ENCODE assay signal across 8 cellular contexts in the genomic region with DNA sequence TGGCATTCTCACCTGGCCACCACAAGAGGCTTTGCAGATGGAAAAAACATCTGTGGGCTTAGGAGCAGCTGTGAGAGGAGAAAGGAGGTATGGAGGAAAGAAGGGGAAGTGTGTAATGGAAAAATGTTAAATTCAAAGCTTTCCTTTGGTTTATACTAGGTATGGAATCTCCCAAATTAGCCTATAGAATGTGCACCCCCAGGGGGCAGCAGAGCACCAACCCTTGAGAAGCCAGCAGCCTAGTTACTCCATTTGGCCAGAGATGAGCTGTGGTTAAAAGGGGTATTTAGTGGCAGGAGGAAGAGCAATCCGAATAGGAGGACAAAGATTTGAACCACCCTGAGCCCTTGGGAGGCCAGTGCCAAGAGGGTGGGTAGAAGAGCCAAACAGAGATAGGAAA.
DNase-seq lines count a peak whose midpoint lies in the region; TF ChIP-seq lines count a peak whose summit lies in the region.

No MANE protein-coding gene starts in this region.

- H3K9me3 ChIP-seq in SU-DHL-6 (ENCODE audit: insufficient read depth, low read length) (no peaks in the 10 kb centered on the region), esophagus squamous epithelium (no peaks in the 10 kb centered on the region), sigmoid colon (peaks cover 0 to 1% (median 0%) of the 10 kb centered on the region in 4 donors)

- intact Hi-C loops in esophagus squamous epithelium (cut with DNase I) (no loop called here), sigmoid colon (cut with DNase I) (no loop called here)

- WGBS in esophagus squamous epithelium, 2 donors: 21 to 29% methylated on average over 1 of the region's 1 CpG
- 23 to 27% methylated on average over 1 of the region's 1 CpG for WGBS in sigmoid colon, 2 donors

- H3K4me1 Mint-ChIP-seq in osteocyte (ENCODE audit: unreplicated experiment): peaks cover 2% of the 10 kb centered on the region

- H3K4me2 ChIP-seq in SU-DHL-6 (ENCODE audit: low read depth, low read length, poor library complexity, severe bottlenecking): no peak overlapping the region

- H3K9me2 ChIP-seq in SU-DHL-6 (replicated peaks; ENCODE audit: insufficient read depth, low read length): no peaks in the 10 kb centered on the region

- no peaks in the 10 kb centered on the region for H3K9me3 Mint-ChIP-seq in osteocyte (ENCODE audit: unreplicated experiment)

- no peak overlapping the region for H3K9ac ChIP-seq in SU-DHL-6 (ENCODE audit: low read length)

- H3K27ac ChIP-seq in SU-DHL-6 (ENCODE audit: low read depth, low read length): no peak overlapping the region
- H3K27ac ChIP-seq in esophagus squamous epithelium: no peak overlapping the region
- no peak overlapping the region for H3K27ac ChIP-seq in sigmoid colon

- H3K27ac Mint-ChIP-seq in osteocyte (ENCODE audit: unreplicated experiment): no peak overlapping the region

- no peak for TF ChIP-seq EP300 in sigmoid colon (IDR thresholded peaks at IDR 0.05)

- H3K4me1 ChIP-seq in esophagus squamous epithelium (no peaks in the 10 kb centered on the region), sigmoid colon (no peaks in the 10 kb centered on the region)

- peak; percentile 49 for TF ChIP-seq CTCF in SU-DHL-6 (IDR thresholded peaks at IDR 0.05; ENCODE audit: insufficient read depth, low read length, poor library complexity, severe bottlenecking)
- TF ChIP-seq CTCF in esophagus squamous epithelium (IDR thresholded peaks at IDR 0.05): peak; percentile 22 to 78 (median 64)
- TF ChIP-seq CTCF in osteocyte (IDR thresholded peaks at IDR 0.05): peak; percentile 44
- TF ChIP-seq CTCF in sigmoid colon (IDR thresholded peaks at IDR 0.05): peak in 2 of 4 experiments; percentile 15 to 44

- H3K4me3 Mint-ChIP-seq in osteocyte (ENCODE audit: unreplicated experiment): no peak overlapping the region

- H3K27me3 Mint-ChIP-seq in osteocyte (ENCODE audit: unreplicated experiment): peaks cover 28% of the 10 kb centered on the region

- H2AFZ ChIP-seq in SU-DHL-6 (ENCODE audit: low read depth, low read length, severe bottlenecking): no peak overlapping the region

- H3K36me3 ChIP-seq in SU-DHL-6 (ENCODE audit: low read length) (no peaks in the 10 kb centered on the region), esophagus squamous epithelium (no peaks in the 10 kb centered on the region), sigmoid colon (no peaks in the 10 kb centered on the region)

- H4K20me1 ChIP-seq in SU-DHL-6 (ENCODE audit: low read depth, low read length): no peaks in the 10 kb centered on the region

- no peak for TF ChIP-seq POLR2A in esophagus squamous epithelium (IDR thresholded peaks at IDR 0.05)
- no peak for TF ChIP-seq POLR2A in sigmoid colon (IDR thresholded peaks at IDR 0.05)

- H3K79me2 ChIP-seq in SU-DHL-6 (ENCODE audit: insufficient read depth, low read length): no peaks in the 10 kb centered on the region

- H3K4me3 ChIP-seq in Jurkat, Clone E6-1 (ENCODE audit: low read length): no peak overlapping the region
- H3K4me3 ChIP-seq in SU-DHL-6 (ENCODE audit: insufficient read depth, low read length, poor library complexity, severe bottlenecking) (no peak overlapping the region), esophagus squamous epithelium (no peak overlapping the region), sigmoid colon (no peak overlapping the region)

- no peaks in the 10 kb centered on the region for H3F3A ChIP-seq in SU-DHL-6 (ENCODE audit: insufficient read depth)

- no peaks in the 10 kb centered on the region for H3K27me3 ChIP-seq in SU-DHL-6 (ENCODE audit: low read length)
- no peaks in the 10 kb centered on the region for H3K27me3 ChIP-seq in esophagus squamous epithelium
- H3K27me3 ChIP-seq in sigmoid colon: peaks cover 0 to 2% (median 0%) of the 10 kb centered on the region in 3 donors

- DNase-seq in NCI-H446 (lab: John Stamatoyannopoulos, UW) (peak; percentile 8 to 52), NCI-H446 treated with DMSO at 0.1 percent for 48 hours (lab: John Stamatoyannopoulos, UW) (no peak), esophagus squamous epithelium (lab: John Stamatoyannopoulos, UW) (no peak), osteocyte (ENCODE audit: extremely low spot score, unreplicated experiment) (no peak), C1 segment of cervical spinal cord (lab: John Stamatoyannopoulos, UW) (no peak), sigmoid colon (no peak)
- DNase-seq in Jurkat, Clone E6-1 (ENCODE audit: low read depth, low spot score): peak; percentile 33

- no peaks in the 10 kb centered on the region for H3K36me3 Mint-ChIP-seq in osteocyte (ENCODE audit: unreplicated experiment)

Comparison
In these comparisons a context has a peak if more than half of its experiments do, and no peak if none do; other contexts are left out.
1. DNase-seq: peak in NCI-H446 (2 of 2) and Jurkat, Clone E6-1 (single experiment); none in NCI-H446 treated with DMSO at 0.1 percent for 48 hours (single experiment), esophagus squamous epithelium (single experiment), osteocyte (single experiment), C1 segment of cervical spinal cord (0 of 14) and sigmoid colon (single experiment).